ENCODE assay signal across 24 cellular contexts in genomic region chr3:139928708-139929505, GRCh38. TPM values are rescaled to one million over a fixed set of nuclear protein-coding genes. Genes with fewer than 3 reads are reported as not detected.
DNase-seq lines count a peak whose midpoint lies in the region; TF ChIP-seq lines count a peak whose summit lies in the region.
"Had no signal": no experiment of that assay in that cellular context is flagged by ENCODE, and none has a peak within 500 bp of the region (broad histone marks: within the 10 kb centered on the region; RNA-seq: fewer than 3 reads in every experiment).

No MANE protein-coding gene starts in this region.

- peak; percentile 71 for DNase-seq in M059J (ENCODE audit: low read depth)
- peak; percentile 29 for DNase-seq in astrocyte of the hippocampus (ENCODE audit: low read depth, low spot score)
- DNase-seq in fibroblast of mammary gland (ENCODE audit: low read depth), result peak; percentile 30
- peak; percentile 35 for DNase-seq in renal cortical epithelial cell (ENCODE audit: low read depth)
- no peak for DNase-seq in sigmoid colon
- DNase-seq in HPDE6-E6E7 (ENCODE audit: extremely low spot score), result no peak
- DNase-seq in occipital lobe (lab: John Stamatoyannopoulos, UW), result no peak
- DNase-seq: BE2C; CD4-positive, CD25-positive, alpha-beta regulatory T cell; DND-41; GM23248; H9; HFFc6; KBM-7; NCI-H1417; NCI-H1694 treated with DMSO at 0.1 percent for 48 hours; NCI-H2081 treated with DMSO at 0.1 percent for 48 hours; NCI-H2171 treated with DMSO at 0.1 percent for 48 hours; NCI-H526; OCI-M1; Right ventricle myocardium superior had no signal

- TF ChIP-seq POLR2A in sigmoid colon (IDR thresholded peaks at IDR 0.05), result no peak

- no peak for TF ChIP-seq EP300 in sigmoid colon (IDR thresholded peaks at IDR 0.05)

- H3K4me1 ChIP-seq in sigmoid colon, result no peaks in the 10 kb centered on the region
- H3K4me1 ChIP-seq: A549 had no signal

- no peak overlapping the region for H3K27ac ChIP-seq in sigmoid colon
- H3K27ac ChIP-seq: A549, GM23248 had no signal

- 49 to 70% methylated on average over 4 of the region's 4 CpGs for WGBS in sigmoid colon, 2 donors

- TF ChIP-seq CTCF in fibroblast of mammary gland (conservative IDR thresholded peaks at IDR 0.05; ENCODE audit: control insufficient read depth, insufficient read depth, low read depth, low read length) (no peak), sigmoid colon (IDR thresholded peaks at IDR 0.05) (no peak)

- no peaks in the 10 kb centered on the region for H3K36me3 ChIP-seq in sigmoid colon
- H3K36me3 ChIP-seq: BE2C had no signal

- H3K9me3 ChIP-seq in sigmoid colon, result no peaks in the 10 kb centered on the region
- H3K9me3 ChIP-seq: A549, BE2C had no signal

- H3K27me3 ChIP-seq in sigmoid colon, result peaks cover 0 to 6% (median 0%) of the 10 kb centered on the region in 3 donors

- intact Hi-C loops in sigmoid colon (cut with DNase I), result no loop called here

- H3K4me3 ChIP-seq in fibroblast of mammary gland (ENCODE audit: control insufficient read depth, low read depth, low read length), result no peak overlapping the region
- H3K4me3 ChIP-seq in sigmoid colon, result no peak overlapping the region
- H3K4me3 ChIP-seq: A549, GM23248 had no signal

RNA-seq across cellular contexts. Expression of gene CLSTN2, which starts 6.1 kb away (rescaled TPM):
- 3.9 and 7.6 TPM in 2 replicates for total RNA-seq in M059J (2014; rRNA removed; shearing (Covaris generic))
- total RNA-seq in renal cortical epithelial cell, result 10.2 and 49.7 TPM in 2 replicates
- total RNA-seq in sigmoid colon, result 1 to 10 TPM; 2.7 to 8.3 (median 5.6) TPM
- under 1 TPM; 0.23 to 0.64 (median 0.60) TPM for polyA plus RNA-seq in sigmoid colon
- total RNA-seq in occipital lobe, result 10.3 TPM
- total RNA-seq: CD4-positive, CD25-positive, alpha-beta regulatory T cell; GM23248; HepG2; SK-MEL-5 had no signal
- polyA plus RNA-seq: CD4-positive, CD25-positive, alpha-beta regulatory T cell; GM23248; HepG2 had no signal

Comparison
In these comparisons a context has a peak if more than half of its experiments do, and no peak if none do; other contexts are left out.
1. DNase-seq: peak in M059J (single experiment), astrocyte of the hippocampus (single experiment), fibroblast of mammary gland (single experiment) and renal cortical epithelial cell (single experiment); none in sigmoid colon (single experiment), HPDE6-E6E7 (single experiment) and occipital lobe (single experiment).